In the genomic region with DNA sequence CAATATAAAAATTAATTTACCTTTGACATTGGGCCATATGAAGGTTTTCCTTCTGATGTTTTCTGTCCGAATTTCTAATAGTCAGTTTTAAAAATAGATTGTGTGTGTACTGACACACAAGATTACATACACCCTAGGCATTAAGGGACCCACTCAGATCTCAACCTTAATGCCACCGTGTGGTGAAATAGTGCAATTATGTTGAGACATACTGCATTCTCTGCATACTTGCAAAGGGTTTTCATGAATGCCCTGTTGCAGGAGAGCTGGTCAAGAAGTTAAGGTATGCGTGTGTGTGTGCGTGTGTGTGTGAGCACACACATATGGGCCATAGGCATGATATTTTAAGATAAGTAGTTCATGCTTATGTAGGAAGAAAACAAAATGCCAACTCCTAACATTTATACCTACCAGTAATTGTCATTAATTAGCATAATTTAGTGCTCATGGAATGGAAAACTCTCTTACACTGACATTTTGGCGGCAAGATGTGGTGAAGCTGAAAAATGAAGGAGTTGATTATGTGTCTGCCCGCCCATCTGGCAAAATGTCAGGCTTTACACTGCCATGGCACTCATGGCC, we compare ENCODE assay signal across 8 cellular contexts. TPM values are rescaled to one million over a fixed set of nuclear protein-coding genes. Genes with fewer than 3 reads are reported as not detected.
A peak's percentile ranks its signal among the peaks of the same experiment; 100 is the strongest.
DNase-seq lines count a peak whose midpoint lies in the region; ATAC-seq, FAIRE-seq and TF ChIP-seq lines count a peak whose summit lies in the region.

No MANE protein-coding gene starts in this region.

- in situ Hi-C loops in gastrocnemius medialis (cut with MboI; ENCODE audit: low sequenced_read_pairs in 4 of 4): no loop called here

- DNase-seq in NCI-H2081 (lab: John Stamatoyannopoulos, UW) (peak; percentile 8 to 45), NCI-H2081 treated with DMSO at 0.1 percent for 48 hours (lab: John Stamatoyannopoulos, UW) (no peak), MV-4-11 (lab: John Stamatoyannopoulos, UW) (peak; percentile 23), astrocyte (ENCODE audit: low read depth) (peak; percentile 82), iris pigment epithelial cell (ENCODE audit: low read depth) (peak; percentile 78), gastrocnemius medialis (no peak)
- DNase-seq in stimulated activated naive CD4-positive, alpha-beta T cell (lab: John Stamatoyannopoulos, UW): no peak

- H3K9ac ChIP-seq in astrocyte (ENCODE audit: low read length): peak overlapping the region; percentile 22

- peaks cover 10% of the 10 kb centered on the region for H3K4me1 Mint-ChIP-seq in astrocyte (ENCODE audit: low read depth, unreplicated experiment)

- ATAC-seq in gastrocnemius medialis (no peak), HG02763 (IDR thresholded peaks at IDR 0.05; ENCODE audit: unreplicated experiment) (no peak)

- peaks cover 2% of the 10 kb centered on the region for H3K9me3 Mint-ChIP-seq in astrocyte (ENCODE audit: unreplicated experiment)

- H3K4me3 Mint-ChIP-seq in astrocyte (ENCODE audit: unreplicated experiment): no peak overlapping the region

- no peaks in the 10 kb centered on the region for H3K79me2 ChIP-seq in astrocyte (ENCODE audit: insufficient read depth, low read length)

- peak; percentile 41 for FAIRE-seq in astrocyte (lab: Jason Lieb, UNC)

- peak overlapping the region; percentile 85 for H3K27ac Mint-ChIP-seq in astrocyte (ENCODE audit: unreplicated experiment)

- no peak for TF ChIP-seq POLR2A in gastrocnemius medialis (IDR thresholded peaks at IDR 0.05)

- no peak overlapping the region for H2AFZ ChIP-seq in astrocyte (ENCODE audit: low read depth, low read length)

- H3K9me3 ChIP-seq in astrocyte (ENCODE audit: insufficient read depth, low read depth, low read length) (no peaks in the 10 kb centered on the region), gastrocnemius medialis (no peaks in the 10 kb centered on the region)

- H3K27ac ChIP-seq in astrocyte (ENCODE audit: low read depth, low read length): no peak overlapping the region
- H3K27ac ChIP-seq in gastrocnemius medialis: no peak overlapping the region

- no peaks in the 10 kb centered on the region for H4K20me1 ChIP-seq in astrocyte (ENCODE audit: insufficient read depth, low read length)

- H3K4me3 ChIP-seq in astrocyte (ENCODE audit: insufficient read depth, low read depth, low read length) (no peak overlapping the region), gastrocnemius medialis (no peak overlapping the region)

- H3K27me3 ChIP-seq in astrocyte (ENCODE audit: insufficient read depth, low read length) (no peaks in the 10 kb centered on the region), gastrocnemius medialis (no peaks in the 10 kb centered on the region)

- H3K4me2 ChIP-seq in astrocyte (ENCODE audit: low read length): peak overlapping the region; percentile 40

- no peaks in the 10 kb centered on the region for H3K27me3 Mint-ChIP-seq in astrocyte (ENCODE audit: low read depth, unreplicated experiment)

- H3K4me1 ChIP-seq in astrocyte (ENCODE audit: insufficient read depth, low read length): peaks cover 6% of the 10 kb centered on the region
- no peaks in the 10 kb centered on the region for H3K4me1 ChIP-seq in gastrocnemius medialis

- no peaks in the 10 kb centered on the region for H3K36me3 Mint-ChIP-seq in astrocyte (ENCODE audit: low read depth, unreplicated experiment)

- intact Hi-C loops in gastrocnemius medialis (cut with DNase I; ENCODE audit: low total_unique reads): no loop called here

- no peaks in the 10 kb centered on the region for H3K36me3 ChIP-seq in astrocyte (ENCODE audit: insufficient read depth, low read length)
- H3K36me3 ChIP-seq in gastrocnemius medialis: no peaks in the 10 kb centered on the region

- TF ChIP-seq CTCF in astrocyte (IDR thresholded peaks at IDR 0.05; ENCODE audit: insufficient read depth, low read depth, low read length): peak; percentile 70
- TF ChIP-seq CTCF in gastrocnemius medialis (IDR thresholded peaks at IDR 0.05 in 4 of 5, conservative IDR thresholded peaks at IDR 0.05 in 1 of 5): no peak

RNA-seq across cellular contexts. Expression of a gene that starts 58.8 kb away (rescaled TPM):
- 0.05 TPM in 1 of 2 replicates, not detected in the other for total RNA-seq in astrocyte
- total RNA-seq in gastrocnemius medialis: under 1 TPM in 1 of 4 donors, not detected in 3; 0.40 TPM

Comparison
In these comparisons a context has a peak if more than half of its experiments do, and no peak if none do; other contexts are left out.
1. DNase-seq: peak in NCI-H2081 (2 of 2), MV-4-11 (single experiment), astrocyte (single experiment) and iris pigment epithelial cell (single experiment); none in NCI-H2081 treated with DMSO at 0.1 percent for 48 hours (single experiment), gastrocnemius medialis (0 of 2) and stimulated activated naive CD4-positive, alpha-beta T cell (0 of 6).